In the genomic region with DNA sequence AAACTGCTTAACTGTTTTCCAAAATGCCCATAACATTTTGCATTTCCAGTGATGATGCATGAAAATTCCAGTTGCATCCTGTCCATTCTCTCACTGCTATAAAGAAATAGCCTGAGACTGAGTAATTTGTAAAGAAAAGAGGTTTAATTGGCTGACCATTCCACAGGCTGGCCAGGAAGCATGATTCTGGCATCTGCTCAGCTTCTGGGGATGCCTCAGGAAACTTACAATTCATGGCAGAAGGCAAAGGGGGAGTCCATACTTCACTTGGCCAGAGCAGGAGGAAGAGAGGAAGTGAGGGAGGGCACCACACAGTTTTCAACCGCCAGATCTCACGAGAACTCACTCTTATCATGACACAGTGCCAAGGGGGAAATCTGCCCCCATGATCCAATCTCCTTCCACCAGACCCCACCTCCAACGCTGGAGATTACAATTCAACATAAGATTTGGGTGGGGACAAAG, we compare ENCODE assay signal across 8 cellular contexts. TPM values are rescaled to one million over a fixed set of nuclear protein-coding genes. Genes with fewer than 3 reads are reported as not detected.
DNase-seq lines count a peak whose midpoint lies in the region; ATAC-seq lines count a peak whose summit lies in the region.

No MANE protein-coding gene starts in this region.

- peak; percentile 80 for DNase-seq in activated CD4-positive, alpha-beta T cell treated with anti-CD3 and anti-CD28 coated beads for 48 hours
- no peak for DNase-seq in activated CD4-positive, alpha-beta T cell treated with anti-CD3 and anti-CD28 coated beads for 1 hour
- DNase-seq in fibroblast of peridontal ligament (ENCODE audit: extremely low read depth) (peak; percentile 68), occipital lobe (lab: John Stamatoyannopoulos, UW) (no peak), NCI-H1092 (lab: John Stamatoyannopoulos, UW) (no peak)
- peak in 5 of 6 experiments; percentile 13 to 62 (median 40) for DNase-seq in stimulated activated naive CD4-positive, alpha-beta T cell (lab: John Stamatoyannopoulos, UW)

- peak; percentile 17 to 21 for ATAC-seq in activated CD4-positive, CD25-positive, alpha-beta regulatory T cell treated with anti-CD3 and anti-CD28 coated beads, Interleukin-2, amount 50 U/mL, for 24 hours
- no peak for ATAC-seq in HG02852 (IDR thresholded peaks at IDR 0.05; ENCODE audit: unreplicated experiment)

RNA-seq across cellular contexts. Expression of gene CLEC2D, which starts 18.2 kb away (rescaled TPM):
- 11.4 TPM for total RNA-seq in occipital lobe

RNA-seq across cellular contexts. Expression of gene KLRB1, which starts 43.6 kb away (rescaled TPM):
- total RNA-seq in occipital lobe: not detected

Comparison
In these comparisons a context has a peak if more than half of its experiments do, and no peak if none do; other contexts are left out.
1. DNase-seq: peak in activated CD4-positive, alpha-beta T cell treated with anti-CD3 and anti-CD28 coated beads for 48 hours (single experiment), fibroblast of peridontal ligament (single experiment) and stimulated activated naive CD4-positive, alpha-beta T cell (5 of 6); none in activated CD4-positive, alpha-beta T cell treated with anti-CD3 and anti-CD28 coated beads for 1 hour (single experiment), occipital lobe (single experiment) and NCI-H1092 (single experiment).